ENCODE assay signal across 18 cellular contexts in the genomic region with DNA sequence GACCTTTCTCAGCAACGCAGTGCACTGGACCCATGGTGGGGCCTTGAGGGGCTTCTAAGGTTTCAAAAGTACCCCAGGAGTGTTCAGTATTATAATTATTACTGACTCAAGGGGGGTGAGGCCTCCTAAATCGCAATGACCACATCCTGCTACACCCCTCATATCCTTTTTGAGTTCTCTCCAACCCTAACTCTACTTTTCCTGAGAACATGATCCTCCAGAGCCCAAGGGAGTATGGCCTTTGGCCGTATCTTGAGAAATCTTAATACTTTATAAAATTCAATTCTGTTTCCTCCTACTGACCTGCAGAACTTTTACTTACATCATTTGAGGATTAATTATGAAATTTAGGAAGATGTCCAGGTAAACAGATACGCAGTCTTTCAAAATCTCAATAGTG. TPM values are rescaled to one million over a fixed set of nuclear protein-coding genes. Genes with fewer than 3 reads are reported as not detected.
"Had no signal": no experiment of that assay in that cellular context is flagged by ENCODE, and none has a peak within 500 bp of the region (broad histone marks: within the 10 kb centered on the region; RNA-seq: fewer than 3 reads in every experiment).

No MANE protein-coding gene starts in this region.

- H3K9ac ChIP-seq: parathyroid adenoma had no signal

- H3K79me2 ChIP-seq: parathyroid adenoma had no signal

- H3K27me3 ChIP-seq: cardiac muscle cell had no signal

- H3K36me3 ChIP-seq: cardiac muscle cell had no signal

- H3K27ac ChIP-seq: cardiac muscle cell, parathyroid adenoma had no signal

- DNase-seq: activated CD4-positive, alpha-beta memory T cell treated with anti-CD3 and anti-CD28 coated beads for 36 hours; activated CD4-positive, alpha-beta T cell treated with anti-CD3 and anti-CD28 coated beads for 4 hours; activated CD4-positive, CD25-positive, alpha-beta regulatory T cell; activated naive CD4-positive, alpha-beta T cell treated with Interleukin-2 at 50 U/mL for 16 hours; activated naive CD8-positive, alpha-beta T cell treated with anti-CD3 and anti-CD28 coated beads for 36 hours; activated T-cell treated with anti-CD3 and anti-CD28 coated beads, Interleukin-2, amount 50 U/mL, for 48 hours; amniotic stem cell; foreskin fibroblast; glutamatergic neuron; hypothalamus; nephron progenitor cell; stimulated activated CD4-positive, alpha-beta T cell treated with anti-CD3 and anti-CD28 coated beads, Interleukin-4, amount 100 ng/mL, for 24 hours; stimulated activated naive CD4-positive, alpha-beta T cell treated with Interleukin-2 at 50 U/mL for 16 hours; T1000 had no signal

- H3K4me1 ChIP-seq: parathyroid adenoma had no signal

- H2AFZ ChIP-seq: parathyroid adenoma had no signal

- H3K4me3 ChIP-seq: cardiac muscle cell had no signal

RNA-seq across cellular contexts. Expression of a gene that starts 30.4 kb away (rescaled TPM):
- total RNA-seq: activated CD4-positive, alpha-beta memory T cell treated with anti-CD3 and anti-CD28 coated beads for 36 hours; activated naive CD8-positive, alpha-beta T cell treated with anti-CD3 and anti-CD28 coated beads for 36 hours; mononuclear cell; myocyte had no signal
